5 cellular contexts compared by ENCODE assay signal in genomic region chr2:84674099-84674498, GRCh38.
"Had no signal": no experiment of that assay in that cellular context is flagged by ENCODE, and none has a peak within 500 bp of the region (broad histone marks: within the 10 kb centered on the region; RNA-seq: fewer than 3 reads in every experiment).

No MANE protein-coding gene starts in this region.

- H3K9me3 Mint-ChIP-seq: GM23338, H9, IgD-negative memory B cell had no signal

- ATAC-seq: GM23338 had no signal

- H3K27ac Mint-ChIP-seq: GM23338, H9 had no signal

- H3K4me1 Mint-ChIP-seq: GM23338, H9, IgD-negative memory B cell had no signal

- H3K4me3 ChIP-seq: GM23338 had no signal

- H3K4me3 Mint-ChIP-seq: GM23338, H9, IgD-negative memory B cell had no signal

- DNase-seq: H9, HCEC 1CT, KBM-7 had no signal
